10 cellular contexts compared by ENCODE assay signal in genomic region chr3:166362698-166363097, GRCh38.
"Had no signal": no experiment of that assay in that cellular context is flagged by ENCODE, and none has a peak within 500 bp of the region (broad histone marks: within the 10 kb centered on the region; RNA-seq: fewer than 3 reads in every experiment).

No MANE protein-coding gene starts in this region.

- DNase-seq: activated CD4-positive, alpha-beta T cell treated with anti-CD3 and anti-CD28 coated beads for 48 hours; activated naive CD4-positive, alpha-beta T cell; endodermal cell; psoas muscle; stimulated activated CD4-positive, alpha-beta T cell treated with anti-CD3 and anti-CD28 coated beads, Interleukin-2, amount 100 ng/mL, for 24 hours; stimulated activated naive B cell treated with anti-CD40 and anti-IgM and Interleukin-4, amounts not matched to agents 10 μg/mL and 1 μg/mL and 100 μg/mL, for 72 hours had no signal

- H3K4me1 ChIP-seq: esophagus muscularis mucosa, psoas muscle, tibial nerve, vagina had no signal

- FAIRE-seq: frontal cortex had no signal

- H3K36me3 ChIP-seq: esophagus muscularis mucosa, tibial nerve, vagina had no signal

- H3K27me3 ChIP-seq: esophagus muscularis mucosa, tibial nerve, vagina had no signal

- H3K9me3 ChIP-seq: esophagus muscularis mucosa, psoas muscle, tibial nerve, vagina had no signal

- H3K27ac ChIP-seq: esophagus muscularis mucosa, psoas muscle, tibial nerve, vagina had no signal

- H3K4me3 ChIP-seq: esophagus muscularis mucosa, psoas muscle, tibial nerve, vagina had no signal
